In the genomic region with DNA sequence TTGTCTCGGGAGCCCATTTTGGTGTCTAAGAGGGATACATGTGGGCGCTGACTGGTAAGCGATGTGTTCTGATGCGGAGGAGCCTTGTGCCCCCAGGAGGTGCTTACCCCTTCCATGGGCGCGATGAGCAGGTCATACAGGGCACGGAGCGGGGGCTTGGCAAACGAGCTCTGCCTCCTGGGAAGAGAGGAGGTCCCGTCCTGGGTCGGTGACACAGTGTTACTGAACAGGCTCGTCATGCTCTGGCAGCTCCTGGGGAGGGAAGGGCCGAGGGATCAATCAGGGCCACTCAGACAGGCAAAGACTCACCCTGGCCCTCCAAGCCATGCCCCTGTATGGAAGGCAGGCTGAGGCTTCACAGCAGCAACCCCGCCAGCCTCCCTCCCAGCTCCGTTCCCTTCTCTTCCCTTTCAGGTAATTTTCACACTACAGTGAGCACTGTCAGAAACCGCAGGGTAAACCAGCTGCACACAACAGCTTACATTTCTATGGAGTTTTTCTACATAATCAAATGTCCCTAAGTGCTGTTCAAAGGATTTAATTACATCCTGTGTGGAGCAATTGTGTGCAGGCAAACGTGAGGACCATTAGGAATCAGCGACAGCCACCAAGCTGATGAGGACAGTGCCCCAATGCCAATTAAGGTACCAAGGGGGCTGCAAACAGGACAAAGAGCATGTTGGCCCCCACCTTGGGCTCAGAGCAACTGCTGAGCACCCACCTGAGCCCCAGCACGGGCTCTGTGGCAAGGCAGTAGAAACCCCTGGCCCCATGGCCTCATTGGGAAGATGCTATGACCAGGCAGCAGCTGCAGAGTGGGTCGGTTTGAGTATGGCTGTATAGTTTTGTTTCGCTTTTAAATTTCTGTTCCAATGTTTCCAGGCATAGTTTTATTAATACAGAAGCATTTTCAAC, we compare ENCODE assay signal across 17 cellular contexts.
DNase-seq lines count a peak whose midpoint lies in the region; ATAC-seq and TF ChIP-seq lines count a peak whose summit lies in the region.
"Had no signal": no experiment of that assay in that cellular context is flagged by ENCODE, and none has a peak within 500 bp of the region (broad histone marks: within the 10 kb centered on the region; RNA-seq: fewer than 3 reads in every experiment).

No MANE protein-coding gene starts in this region.

- CTCF ChIA-PET in A673 (lab: Charles Lee), result no interaction called here
- CTCF ChIA-PET in activated CD4-positive, alpha-beta memory T cell treated with anti-CD3 and anti-CD28 coated beads, Interleukin-2, amount 10 ng/mL, durations not matched to agents 7 days and 5 days (lab: Charles Lee), result no interaction called here

- peak; percentile 86 for TF ChIP-seq EP300 in Ishikawa (IDR thresholded peaks at IDR 0.05; ENCODE audit: borderline replicate concordance)

- H3K9me3 ChIP-seq in A673 (ENCODE audit: low read depth, low read length, poor library complexity, severe bottlenecking), result no peaks in the 10 kb centered on the region
- H3K9me3 ChIP-seq: ascending aorta had no signal

- H3K4me1 Mint-ChIP-seq in immature natural killer cell, result no peaks in the 10 kb centered on the region
- peaks cover 7% of the 10 kb centered on the region for H3K4me1 Mint-ChIP-seq in activated CD4-positive, alpha-beta memory T cell treated with anti-CD3 and anti-CD28 coated beads, Interleukin-2, amount 10 ng/mL, durations not matched to agents 7 days and 5 days
- H3K4me1 Mint-ChIP-seq in activated T-helper 1 cell treated with anti-CD3 and anti-CD28 coated beads, Interleukin-12 subunit alpha, Interleukin-12 subunit beta, Interleukin-2, Interleukin-4 antibody, amounts not matched to agents 30 ng/mL and 10 ng/mL and 1 ng/mL, durations not matched to agents 14 hours and 24 hours and 36 hours (ENCODE audit: low read depth), result peaks cover under 1% of the 10 kb centered on the region

- H3K9me3 Mint-ChIP-seq in immature natural killer cell, result no peaks in the 10 kb centered on the region
- no peaks in the 10 kb centered on the region for H3K9me3 Mint-ChIP-seq in activated CD4-positive, alpha-beta memory T cell treated with anti-CD3 and anti-CD28 coated beads, Interleukin-2, amount 10 ng/mL, durations not matched to agents 7 days and 5 days
- no peaks in the 10 kb centered on the region for H3K9me3 Mint-ChIP-seq in activated T-helper 1 cell treated with anti-CD3 and anti-CD28 coated beads, Interleukin-12 subunit alpha, Interleukin-12 subunit beta, Interleukin-2, Interleukin-4 antibody, amounts not matched to agents 30 ng/mL and 10 ng/mL and 1 ng/mL, durations not matched to agents 14 hours and 24 hours and 36 hours
- H3K9me3 Mint-ChIP-seq: activated T-helper 2 cell treated with anti-CD3 and anti-CD28 coated beads, Interferon-gamma antibody, Interleukin-2, Interleukin-4, amounts not matched to agents 10 μg/mL and 5 μg/mL and 100 μg/mL, durations not matched to agents 14 hours and 24 hours and 36 hours had no signal

- no peak overlapping the region for H3K27ac Mint-ChIP-seq in immature natural killer cell
- H3K27ac Mint-ChIP-seq in activated CD4-positive, alpha-beta memory T cell treated with anti-CD3 and anti-CD28 coated beads, Interleukin-2, amount 10 ng/mL, durations not matched to agents 7 days and 5 days, result no peak overlapping the region
- no peak overlapping the region for H3K27ac Mint-ChIP-seq in activated T-helper 1 cell treated with anti-CD3 and anti-CD28 coated beads, Interleukin-12 subunit alpha, Interleukin-12 subunit beta, Interleukin-2, Interleukin-4 antibody, amounts not matched to agents 30 ng/mL and 10 ng/mL and 1 ng/mL, durations not matched to agents 14 hours and 24 hours and 36 hours
- H3K27ac Mint-ChIP-seq: activated T-helper 2 cell treated with anti-CD3 and anti-CD28 coated beads, Interferon-gamma antibody, Interleukin-2, Interleukin-4, amounts not matched to agents 10 μg/mL and 5 μg/mL and 100 μg/mL, durations not matched to agents 14 hours and 24 hours and 36 hours had no signal

- no peak for ATAC-seq in HG02763 (IDR thresholded peaks at IDR 0.05; ENCODE audit: unreplicated experiment)
- ATAC-seq: K562 had no signal

- H3K36me3 Mint-ChIP-seq in immature natural killer cell, result no peaks in the 10 kb centered on the region
- no peaks in the 10 kb centered on the region for H3K36me3 Mint-ChIP-seq in activated CD4-positive, alpha-beta memory T cell treated with anti-CD3 and anti-CD28 coated beads, Interleukin-2, amount 10 ng/mL, durations not matched to agents 7 days and 5 days (ENCODE audit: low read depth)
- H3K36me3 Mint-ChIP-seq in activated T-helper 1 cell treated with anti-CD3 and anti-CD28 coated beads, Interleukin-12 subunit alpha, Interleukin-12 subunit beta, Interleukin-2, Interleukin-4 antibody, amounts not matched to agents 30 ng/mL and 10 ng/mL and 1 ng/mL, durations not matched to agents 14 hours and 24 hours and 36 hours (ENCODE audit: low read depth), result no peaks in the 10 kb centered on the region

- H3K4me3 ChIP-seq in A673 (ENCODE audit: low read depth, low read length, poor library complexity, severe bottlenecking), result no peak overlapping the region
- H3K4me3 ChIP-seq: ascending aorta, K562, SK-N-MC, smooth muscle cell had no signal

- no peaks in the 10 kb centered on the region for H3K36me3 ChIP-seq in A673 (ENCODE audit: insufficient read depth, low read length, poor library complexity, severe bottlenecking)

- H3K27ac ChIP-seq in A673 (ENCODE audit: low read depth, low read length, poor library complexity, severe bottlenecking), result no peak overlapping the region
- H3K27ac ChIP-seq: ascending aorta, SK-N-MC had no signal

- no peaks in the 10 kb centered on the region for H3K4me1 ChIP-seq in A673 (ENCODE audit: insufficient read depth, low read length, poor library complexity, severe bottlenecking)

- intact Hi-C loops in A673 (cut with micrococcal nuclease; ENCODE audit: unreplicated experiment), result no loop called here
- intact Hi-C loops in activated T-helper 1 cell treated with anti-CD3 and anti-CD28 coated beads, Interleukin-12 subunit alpha, Interleukin-12 subunit beta, Interleukin-2, Interleukin-4 antibody, amounts not matched to agents 30 ng/mL and 10 ng/mL and 1 ng/mL, durations not matched to agents 14 hours and 24 hours and 36 hours (cut with micrococcal nuclease), result no loop called here

- H3K27me3 Mint-ChIP-seq in immature natural killer cell (ENCODE audit: low read depth in 3 of 3), result peaks cover 0 to 7% (median 0%) of the 10 kb centered on the region in 3 donors
- H3K27me3 Mint-ChIP-seq in activated CD4-positive, alpha-beta memory T cell treated with anti-CD3 and anti-CD28 coated beads, Interleukin-2, amount 10 ng/mL, durations not matched to agents 7 days and 5 days, result no peaks in the 10 kb centered on the region
- no peaks in the 10 kb centered on the region for H3K27me3 Mint-ChIP-seq in activated T-helper 1 cell treated with anti-CD3 and anti-CD28 coated beads, Interleukin-12 subunit alpha, Interleukin-12 subunit beta, Interleukin-2, Interleukin-4 antibody, amounts not matched to agents 30 ng/mL and 10 ng/mL and 1 ng/mL, durations not matched to agents 14 hours and 24 hours and 36 hours (ENCODE audit: insufficient read depth)

- peak; percentile 18 for DNase-seq in A673 (ENCODE audit: low spot score)
- DNase-seq in NCI-H526 (lab: John Stamatoyannopoulos, UW), result peak; percentile 63 to 78
- peak; percentile 17 for DNase-seq in kidney tubule cell (ENCODE audit: low spot score)
- no peak for DNase-seq in immature natural killer cell
- DNase-seq in activated CD4-positive, alpha-beta memory T cell treated with anti-CD3 and anti-CD28 coated beads, Interleukin-2, amount 10 ng/mL, durations not matched to agents 7 days and 5 days, result no peak
- no peak for DNase-seq in activated T-helper 1 cell treated with anti-CD3 and anti-CD28 coated beads, Interleukin-12 subunit alpha, Interleukin-12 subunit beta, Interleukin-2, Interleukin-4 antibody, amounts not matched to agents 30 ng/mL and 10 ng/mL and 1 ng/mL, durations not matched to agents 14 hours and 24 hours and 36 hours (ENCODE audit: low spot score)
- DNase-seq: activated CD4-positive, alpha-beta T cell treated with anti-CD3 and anti-CD28 coated beads, Interleukin-2, amount 50 U/mL, for 4 hours; Calu3; occipital lobe; stimulated activated naive CD4-positive, alpha-beta T cell treated with Interleukin-2 at 50 U/mL for 16 hours had no signal

- no peak overlapping the region for H3K4me3 Mint-ChIP-seq in immature natural killer cell
- no peak overlapping the region for H3K4me3 Mint-ChIP-seq in activated CD4-positive, alpha-beta memory T cell treated with anti-CD3 and anti-CD28 coated beads, Interleukin-2, amount 10 ng/mL, durations not matched to agents 7 days and 5 days
- no peak overlapping the region for H3K4me3 Mint-ChIP-seq in activated T-helper 1 cell treated with anti-CD3 and anti-CD28 coated beads, Interleukin-12 subunit alpha, Interleukin-12 subunit beta, Interleukin-2, Interleukin-4 antibody, amounts not matched to agents 30 ng/mL and 10 ng/mL and 1 ng/mL, durations not matched to agents 14 hours and 24 hours and 36 hours

- no peak for TF ChIP-seq RAD21 in Ishikawa (IDR thresholded peaks at IDR 0.05; ENCODE audit: low read depth)

- BruUV-seq in A673 (replicated peaks; lab: Mats Ljungman, UMichigan), result no TSS peak

- no peaks in the 10 kb centered on the region for H3K27me3 ChIP-seq in A673 (replicated peaks; ENCODE audit: insufficient read depth, low read depth, low read length, poor library complexity)
- H3K27me3 ChIP-seq: ascending aorta had no signal

- TF ChIP-seq CTCF in A673 (conservative IDR thresholded peaks at IDR 0.05; ENCODE audit: low read depth, low read length), result no peak

- POLR2A ChIA-PET in A673 (lab: Charles Lee; ENCODE audit: low non-redundant PET), result no interaction called here
- POLR2A ChIA-PET in activated CD4-positive, alpha-beta memory T cell treated with anti-CD3 and anti-CD28 coated beads, Interleukin-2, amount 10 ng/mL, durations not matched to agents 7 days and 5 days (lab: Charles Lee), result no interaction called here

Comparison
In these comparisons a context has a peak if more than half of its experiments do, and no peak if none do; other contexts are left out.
1. DNase-seq: peak in A673 (single experiment), NCI-H526 (2 of 2) and kidney tubule cell (single experiment); none in immature natural killer cell (0 of 3), activated CD4-positive, alpha-beta memory T cell treated with anti-CD3 and anti-CD28 coated beads, Interleukin-2, amount 10 ng/mL, durations not matched to agents 7 days and 5 days (single experiment) and activated T-helper 1 cell treated with anti-CD3 and anti-CD28 coated beads, Interleukin-12 subunit alpha, Interleukin-12 subunit beta, Interleukin-2, Interleukin-4 antibody, amounts not matched to agents 30 ng/mL and 10 ng/mL and 1 ng/mL, durations not matched to agents 14 hours and 24 hours and 36 hours (single experiment).